13 cellular contexts compared by ENCODE assay signal in genomic region chr5:119290607-119291006, GRCh38.
DNase-seq lines count a peak whose midpoint lies in the region; ATAC-seq, FAIRE-seq and TF ChIP-seq lines count a peak whose summit lies in the region.
"Had no signal": no experiment of that assay in that cellular context is flagged by ENCODE, and none has a peak within 500 bp of the region (broad histone marks: within the 10 kb centered on the region; RNA-seq: fewer than 3 reads in every experiment).

No MANE protein-coding gene starts in this region.

- H3K9me1 ChIP-seq in K562 (ENCODE audit: control insufficient read depth, insufficient read depth, low read length), result no peaks in the 10 kb centered on the region

- FAIRE-seq in K562 (lab: Jason Lieb, UNC), result no peak
- FAIRE-seq in pancreas (lab: Jason Lieb, UNC), result no peak
- FAIRE-seq: TTC549 had no signal

- CTCF ChIA-PET in K562 (lab: Yijun Ruan, JAX; ENCODE audit: low intra/inter-chr PET ratio), result no interaction called here

- BruUV-seq in K562 (replicated peaks; lab: Mats Ljungman, UMichigan), result no TSS peak

- TF ChIP-seq POLR2A in K562 (conservative IDR thresholded peaks at IDR 0.05), result no peak

- H4K20me1 ChIP-seq in Loucy (ENCODE audit: insufficient read depth, low read length, poor library complexity, severe bottlenecking), result no peaks in the 10 kb centered on the region
- H4K20me1 ChIP-seq in K562 (replicated peaks; ENCODE audit: control insufficient read depth, insufficient read depth, low read length), result no peaks in the 10 kb centered on the region

- no peak for TF ChIP-seq RAD21 in K562 (CRISPR knock-in tag; conservative IDR thresholded peaks at IDR 0.05 in 1 of 2, IDR thresholded peaks at IDR 0.05 in 1 of 2)

- H3K4me1 ChIP-seq in Loucy (ENCODE audit: insufficient read depth, low read length, poor library complexity, severe bottlenecking) (peaks cover 60% of the 10 kb centered on the region), K562 (replicated peaks in 1 of 2; ENCODE audit: control insufficient read depth in 2 of 2, insufficient read depth in 2 of 2, low read length in 2 of 2) (peaks cover 9 to 53% of the 10 kb centered on the region in 2 experiments), pancreas (peaks cover 28 to 53% (median 33%) of the 10 kb centered on the region in 3 donors)

- H3K79me2 ChIP-seq in Loucy (ENCODE audit: insufficient read depth, low read length), result peaks cover 80% of the 10 kb centered on the region
- peaks cover 80% of the 10 kb centered on the region for H3K79me2 ChIP-seq in K562 (ENCODE audit: control insufficient read depth, insufficient read depth, low read length)

- peak; percentile 76 for ATAC-seq in K562
- peak in 3 of 4 donors; percentile 15 to 42 (median 18) for ATAC-seq in pancreas
- ATAC-seq in HG02588 (IDR thresholded peaks at IDR 0.05; ENCODE audit: unreplicated experiment), result no peak

- H2AFZ ChIP-seq in Loucy (ENCODE audit: low read length) (no peak overlapping the region), K562 (ENCODE audit: low read depth, low read length) (no peak overlapping the region)

- H3K4me3 ChIP-seq in Loucy (ENCODE audit: low read length, poor library complexity, severe bottlenecking) (peak overlapping the region; percentile 47), K562 (no peak overlapping the region), pancreas (no peak overlapping the region), WERI-Rb-1 (ENCODE audit: low read depth, low read length) (no peak overlapping the region)

- H3K9me2 ChIP-seq in Loucy (replicated peaks; ENCODE audit: low read depth, low read length), result no peaks in the 10 kb centered on the region

- H3K27ac ChIP-seq in K562 (ENCODE audit: extremely low read depth, low read depth, low read length), result no peak overlapping the region
- peak overlapping the region in 2 of 4 donors; percentile 73 to 84 for H3K27ac ChIP-seq in pancreas
- H3K27ac ChIP-seq in WERI-Rb-1, result no peak overlapping the region; the same call in 1 of the 2 replicates
- H3K27ac ChIP-seq: 22Rv1, RWPE1 had no signal

- DNase-seq in DMS53 (lab: John Stamatoyannopoulos, UW), result peak; percentile 37
- no peak for DNase-seq in DMS53 treated with DMSO at 0.1 percent for 48 hours (lab: John Stamatoyannopoulos, UW; ENCODE audit: unreplicated experiment)
- no peak for DNase-seq in K562 (ENCODE audit: extremely low read depth in 1 of 4, low spot score in 3 of 4)
- DNase-seq in pancreas, result no peak
- no peak for DNase-seq in WERI-Rb-1
- DNase-seq in SIG-M5 (lab: John Stamatoyannopoulos, UW), result no peak
- DNase-seq: caudate nucleus, NCI-H226 had no signal

- H3K9me3 ChIP-seq in Loucy (ENCODE audit: insufficient read depth, low read depth, low read length), result 0 out of 2 replicates have a peak, but pooled peaks cover 3% of the 10 kb centered on the region
- no peaks in the 10 kb centered on the region for H3K9me3 ChIP-seq in K562 (replicated peaks; ENCODE audit: control insufficient read depth, insufficient read depth, low read depth, low read length)
- no peaks in the 10 kb centered on the region for H3K9me3 ChIP-seq in pancreas
- H3K9me3 ChIP-seq in WERI-Rb-1 (ENCODE audit: severe bottlenecking), result no peaks in the 10 kb centered on the region

- 85% methylated on average over 2 of the region's 2 CpGs for WGBS in K562 (ENCODE audit: insufficient coverage, low coverage, missing lambda C conversion rate)
- 91 to 98% methylated on average over 2 of the region's 2 CpGs for WGBS in pancreas, 2 donors

- in situ Hi-C loops in K562 (cut with MboI), result no loop called here

- H3K4me2 ChIP-seq in Loucy (ENCODE audit: low read depth, low read length, poor library complexity, severe bottlenecking) (peak overlapping the region; percentile 81), K562 (ENCODE audit: insufficient read depth, low read length) (peak overlapping the region; percentile 38)

- H3K9ac ChIP-seq in Loucy (ENCODE audit: low read depth, low read length, poor library complexity, severe bottlenecking), result no peak overlapping the region
- H3K9ac ChIP-seq in K562 (ENCODE audit: insufficient read depth in 1 of 2, low read depth in 2 of 2, low read length in 2 of 2), result peak overlapping the region in 1 of 2 experiments; percentile 73; a peak in 1 of 4 replicates

- H3F3A ChIP-seq in Loucy (ENCODE audit: low read depth), result no peaks in the 10 kb centered on the region

- intact Hi-C loops in K562 (cut with micrococcal nuclease), result no loop called here
- intact Hi-C loops in pancreas (cut with DNase I), result no loop called here

- H3K27me3 ChIP-seq in Loucy (ENCODE audit: insufficient read depth, low read length, poor library complexity, severe bottlenecking), result no peaks in the 10 kb centered on the region
- H3K27me3 ChIP-seq in K562 (ENCODE audit: control insufficient read depth in 2 of 2, insufficient read depth in 2 of 2, low read length in 2 of 2), result no peaks in the 10 kb centered on the region
- no peaks in the 10 kb centered on the region for H3K27me3 ChIP-seq in pancreas
- H3K27me3 ChIP-seq in WERI-Rb-1 (ENCODE audit: insufficient read depth, low read depth, severe bottlenecking), result no peaks in the 10 kb centered on the region

- no peaks in the 10 kb centered on the region for H3K36me3 ChIP-seq in Loucy (ENCODE audit: insufficient read depth, low read length)
- 0 out of 3 replicates have a peak, but pooled peaks cover 3% of the 10 kb centered on the region for H3K36me3 ChIP-seq in K562 (ENCODE audit: control insufficient read depth, insufficient read depth, low read length)
- H3K36me3 ChIP-seq in pancreas, result no peaks in the 10 kb centered on the region
- H3K36me3 ChIP-seq in WERI-Rb-1, result no peaks in the 10 kb centered on the region

- no peak for TF ChIP-seq EP300 in K562 (IDR thresholded peaks at IDR 0.05; ENCODE audit: low read length)

- TF ChIP-seq CTCF in Loucy (conservative IDR thresholded peaks at IDR 0.05; ENCODE audit: low read length) (no peak), K562 (IDR thresholded peaks at IDR 0.05 in 2 of 3, conservative IDR thresholded peaks at IDR 0.05 in 1 of 3; ENCODE audit: insufficient read depth in 2 of 3, low read depth in 1 of 3, low read length in 3 of 3) (no peak), pancreas (IDR thresholded peaks at IDR 0.05) (no peak), WERI-Rb-1 (IDR thresholded peaks at IDR 0.05; ENCODE audit: low read depth, low read length) (no peak)

- POLR2A ChIA-PET in K562 (lab: Yijun Ruan, JAX), result interaction anchor here (0.7 to 2.3 kb wide), 9 partner anchors 10 to 301 kb away, joined by 3 to 14 read pairs (median 4); no protein-coding TSS in a partner anchor

TF ChIP-seq in K562, 482 proteins besides CTCF, POLR2A, EP300 and RAD21:
- TF ChIP-seq CBFA2T3 (IDR thresholded peaks at IDR 0.05) (peak; percentile 25; the same call in 1 of the 2 replicates), RUNX1 (IDR thresholded peaks at IDR 0.05; ENCODE audit: low read depth) (no peak), EHMT2 (IDR thresholded peaks at IDR 0.05) (peak; percentile 56; the same call in 1 of the 2 replicates), WHSC1 (IDR thresholded peaks at IDR 0.05; ENCODE audit: low read length) (peak; percentile 44)
TF ChIP-seq in K562: peak in this region for 3.
